ENCODE assay signal across 14 cellular contexts in genomic region chr18:50447952-50448351, GRCh38.
A peak's percentile ranks its signal among the peaks of the same experiment; 100 is the strongest.
DNase-seq lines count a peak whose midpoint lies in the region; ATAC-seq, FAIRE-seq and TF ChIP-seq lines count a peak whose summit lies in the region.
"Had no signal": no experiment of that assay in that cellular context is flagged by ENCODE, and none has a peak within 500 bp of the region (broad histone marks: within the 10 kb centered on the region; RNA-seq: fewer than 3 reads in every experiment).

No MANE protein-coding gene starts in this region.

- H3K9me3 ChIP-seq in liver (ENCODE audit: control insufficient read depth in 4 of 4, low read length in 3 of 4) = peaks cover 0 to 2% (median 0%) of the 10 kb centered on the region in 4 donors
- peaks cover 10% of the 10 kb centered on the region for H3K9me3 ChIP-seq in HepG2 (ENCODE audit: low read length)

- TF ChIP-seq CTCF in liver (IDR thresholded peaks at IDR 0.05; ENCODE audit: low read depth, low read length, missing input control) (no peak), HepG2 (CRISPR knock-in tag; IDR thresholded peaks at IDR 0.05) (no peak), VCaP (conservative IDR thresholded peaks at IDR 0.05) (no peak)

- CTCF ChIA-PET in HepG2 (lab: Yijun Ruan, JAX; ENCODE audit: low intra/inter-chr PET ratio, low total read pairs) = no interaction called here

- no peak overlapping the region for H2AFZ ChIP-seq in HepG2 (ENCODE audit: low read length)
- H2AFZ ChIP-seq: GM23248 had no signal

- no peaks in the 10 kb centered on the region for H3K27me3 ChIP-seq in liver (ENCODE audit: control insufficient read depth in 4 of 4, insufficient read depth in 4 of 4, low read length in 3 of 4)
- H3K27me3 ChIP-seq in HepG2 (ENCODE audit: control insufficient read depth in 1 of 2, insufficient read depth in 2 of 2, low read length in 2 of 2) = no peaks in the 10 kb centered on the region; a peak in 1 of 5 replicates
- H3K27me3 ChIP-seq: BLaER1 had no signal

- no peak for ATAC-seq in HepG2
- peak; percentile 78 for ATAC-seq in left lobe of liver

- H3K4me1 ChIP-seq in liver (ENCODE audit: control insufficient read depth in 4 of 4, insufficient read depth in 4 of 4, low read length in 3 of 4) = peaks cover 4 to 20% (median 16%) of the 10 kb centered on the region in 4 donors
- no peaks in the 10 kb centered on the region for H3K4me1 ChIP-seq in HepG2 (ENCODE audit: insufficient read depth, low read length)
- H3K4me1 ChIP-seq: BLaER1, HAP-1 had no signal

- TF ChIP-seq EP300 in HepG2 (IDR thresholded peaks at IDR 0.05; ENCODE audit: low read depth in 2 of 2, low read length in 2 of 2) = no peak
- TF ChIP-seq EP300 in HepG2 (CRISPR knock-in tag; IDR thresholded peaks at IDR 0.05; ENCODE audit: borderline replicate concordance) = no peak

- H4K20me1 ChIP-seq in HepG2 (ENCODE audit: insufficient read depth, low read length) = no peaks in the 10 kb centered on the region
- H4K20me1 ChIP-seq: BLaER1 had no signal

- in situ Hi-C loops in HepG2 (cut with HindIII; ENCODE audit: extremely low pct_ligation_motif_present, low pct_unique_long_range_greater_than_20kb) = no loop called here

- no peaks in the 10 kb centered on the region for H3K36me3 ChIP-seq in liver (ENCODE audit: control insufficient read depth in 4 of 4, insufficient read depth in 3 of 4, low read depth in 1 of 4, low read length in 3 of 4)
- no peaks in the 10 kb centered on the region for H3K36me3 ChIP-seq in HepG2 (replicated peaks in 1 of 2; ENCODE audit: control insufficient read depth in 1 of 2, insufficient read depth in 2 of 2, low read length in 2 of 2)
- H3K36me3 ChIP-seq: BLaER1, HAP-1 had no signal

- no peak for TF ChIP-seq RAD21 in liver (IDR thresholded peaks at IDR 0.05)
- no peak for TF ChIP-seq RAD21 in HepG2 (CRISPR knock-in tag; IDR thresholded peaks at IDR 0.05)

- H3K4me3 ChIP-seq in liver (ENCODE audit: low read depth in 1 of 3, low read length in 3 of 3) (no peak overlapping the region), HepG2 (replicated peaks in 1 of 3; ENCODE audit: insufficient read depth in 1 of 3, low read depth in 2 of 3, low read length in 3 of 3) (no peak overlapping the region)
- H3K4me3 ChIP-seq: BLaER1, GM23248, HAP-1 had no signal

- H3K27ac ChIP-seq in liver (ENCODE audit: low read depth in 1 of 2, low read length in 2 of 2) (no peak overlapping the region), HepG2 (ENCODE audit: extremely low read length, insufficient read depth, low read length) (no peak overlapping the region), VCaP (0 out of 2 replicates have a peak overlapping the region, but pooled peaks have one; percentile 8)
- H3K27ac ChIP-seq: BLaER1, GM23248 had no signal

- no peaks in the 10 kb centered on the region for H3K79me2 ChIP-seq in HepG2 (ENCODE audit: insufficient read depth, low read length)

- H3K4me2 ChIP-seq in HepG2 (ENCODE audit: low read depth, low read length) = no peak overlapping the region
- H3K4me2 ChIP-seq: BLaER1 had no signal

- TF ChIP-seq POLR2A in HepG2 (IDR thresholded peaks at IDR 0.05; ENCODE audit: insufficient read depth in 1 of 2, low read depth in 2 of 2, low read length in 2 of 2) = no peak

- intact Hi-C loops in HepG2 (cut with micrococcal nuclease; ENCODE audit: unreplicated experiment) = no loop called here

- FAIRE-seq in HepG2 (lab: Jason Lieb, UNC) = no peak
- FAIRE-seq: G401.6, GM12891 had no signal

- no TSS peak for BruUV-seq in HepG2 (replicated peaks; lab: Mats Ljungman, UMichigan)

- WGBS in liver = 11% methylated on average over 1 of the region's 1 CpG
- WGBS in HepG2 (ENCODE audit: low lambda C conversion rate) = 0% methylated on average over 1 of the region's 1 CpG

- H3K9ac ChIP-seq in liver (ENCODE audit: low read depth in 1 of 2, low read length in 2 of 2) (no peak overlapping the region), HepG2 (ENCODE audit: insufficient read depth, low read depth, low read length) (no peak overlapping the region)
- H3K9ac ChIP-seq: BLaER1, GM23248 had no signal

- POLR2A ChIA-PET in HepG2 (lab: Yijun Ruan, JAX) = no interaction called here

- DNase-seq in HepG2 (ENCODE audit: low spot score) (no peak), left lobe of liver (ENCODE audit: low spot score) (no peak), LoVo (ENCODE audit: low spot score) (no peak), NAMALWA (ENCODE audit: low spot score) (no peak)
- no peak for DNase-seq in activated CD8-positive, alpha-beta memory T cell treated with anti-CD3 and anti-CD28 coated beads, Interleukin-2, amount 50 U/mL, for 4 hours
- DNase-seq: 8988T; CD4-positive, alpha-beta memory T cell; GM23248 had no signal

TF ChIP-seq in liver, 16 proteins besides CTCF, POLR2A, EP300 and RAD21:
- TF ChIP-seq FOXA2 (IDR thresholded peaks at IDR 0.05) = no peak
- peak; percentile 41 for TF ChIP-seq YY1 (IDR thresholded peaks at IDR 0.05)
- no peak for TF ChIP-seq HNF4A (conservative IDR thresholded peaks at IDR 0.05)
- TF ChIP-seq REST (IDR thresholded peaks at IDR 0.05) = no peak
- TF ChIP-seq HNF4G (IDR thresholded peaks at IDR 0.05) = no peak

TF ChIP-seq in HepG2, 621 proteins besides CTCF, POLR2A, EP300 and RAD21:
- no peak for TF ChIP-seq HDAC1 (CRISPR knock-in tag; IDR thresholded peaks at IDR 0.05)
- no peak for TF ChIP-seq ZNF616 (CRISPR knock-in tag; IDR thresholded peaks at IDR 0.05; ENCODE audit: low read depth)
- TF ChIP-seq SRY (CRISPR knock-in tag; IDR thresholded peaks at IDR 0.05) = no peak
- no peak for TF ChIP-seq ISX (CRISPR knock-in tag; conservative IDR thresholded peaks at IDR 0.05)
- TF ChIP-seq ZNF574 (CRISPR knock-in tag; IDR thresholded peaks at IDR 0.05) = no peak
- TF ChIP-seq ZNF556 (CRISPR knock-in tag; IDR thresholded peaks at IDR 0.05; ENCODE audit: borderline replicate concordance) = no peak
- no peak for TF ChIP-seq ZNF550 (CRISPR knock-in tag; IDR thresholded peaks at IDR 0.05; ENCODE audit: borderline replicate concordance)
- TF ChIP-seq ZBTB2 (CRISPR knock-in tag; IDR thresholded peaks at IDR 0.05; ENCODE audit: low read depth) = no peak
- TF ChIP-seq CREBL2 (CRISPR knock-in tag; IDR thresholded peaks at IDR 0.05; ENCODE audit: borderline replicate concordance) = no peak
